ENCODE assay signal across 9 cellular contexts in genomic region chr7:146291900-146292299, GRCh38.
"Had no signal": no experiment of that assay in that cellular context is flagged by ENCODE, and none has a peak within 500 bp of the region (broad histone marks: within the 10 kb centered on the region; RNA-seq: fewer than 3 reads in every experiment).

No MANE protein-coding gene starts in this region.

- H3K4me2 ChIP-seq: KMS-11 had no signal

- H2AFZ ChIP-seq: GM23248 had no signal

- H3K27ac ChIP-seq: GM23248, KMS-11 had no signal

- FAIRE-seq: H54, HTR-8/SVneo had no signal

- DNase-seq: GM23248, GOT3, H9, HCEC 1CT, Kasumi-1, KBM-7 had no signal

- H3K4me3 ChIP-seq: GM23248 had no signal

- H3K9ac ChIP-seq: GM23248, KMS-11 had no signal
